ENCODE assay signal across 6 cellular contexts in the genomic region with DNA sequence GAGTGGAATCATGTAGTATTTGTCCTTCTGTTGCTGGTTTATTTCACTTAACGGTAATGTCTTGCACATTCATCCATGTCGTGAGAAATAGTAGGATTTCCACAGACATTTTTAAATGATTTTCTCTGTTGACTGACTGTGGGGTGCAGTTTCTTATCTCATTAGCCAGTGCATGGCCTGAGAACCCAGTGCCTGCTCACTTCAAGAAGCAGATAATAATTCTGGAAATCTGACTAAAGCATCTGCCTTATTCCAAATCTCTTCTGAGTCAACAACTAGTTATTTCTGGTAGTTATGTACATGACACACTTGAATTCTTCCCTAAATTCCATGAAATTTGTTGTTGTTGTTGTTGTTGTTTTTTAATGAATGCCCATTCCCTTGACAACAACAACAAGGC.
"Had no signal": no experiment of that assay in that cellular context is flagged by ENCODE, and none has a peak within 500 bp of the region (broad histone marks: within the 10 kb centered on the region; RNA-seq: fewer than 3 reads in every experiment).

No MANE protein-coding gene starts in this region.

- H3K36me3 Mint-ChIP-seq: IgD-negative memory B cell had no signal

- ATAC-seq: HepG2 had no signal

- DNase-seq: IMR-90, KBM-7 had no signal

- H3K27me3 Mint-ChIP-seq: IgD-negative memory B cell had no signal

- FAIRE-seq: HepG2, HTR-8/SVneo had no signal

- H3K4me3 Mint-ChIP-seq: IgD-negative memory B cell had no signal

- H3K27ac Mint-ChIP-seq: IgD-negative memory B cell had no signal

- H3K4me1 Mint-ChIP-seq: IgD-negative memory B cell had no signal

- H3K9me3 Mint-ChIP-seq: IgD-negative memory B cell had no signal

- H3K27ac ChIP-seq: HL-60 had no signal
